In genomic region chr7:30134523-30135270, GRCh38 we compare ENCODE assay signal across 8 cellular contexts. TPM values are rescaled to one million over a fixed set of nuclear protein-coding genes. Genes with fewer than 3 reads are reported as not detected.
A peak's percentile ranks its signal among the peaks of the same experiment; 100 is the strongest.
DNase-seq lines count a peak whose midpoint lies in the region; ATAC-seq and TF ChIP-seq lines count a peak whose summit lies in the region.

MTURN (plus strand) TSS chr7:30134986; CDS start chr7:30135137, 151 bp downstream.

- intact Hi-C loops in activated CD4-positive, alpha-beta T cell treated with anti-CD3 and anti-CD28 coated beads for 36 hours (cut with DNase I, micrococcal nuclease), result loop anchor here (1.0 to 10.0 kb wide), 7 partner anchors 28 to 460 kb away; partner anchors contain the start of genes PLEKHA8 (in 2 of the 2), ZNRF2 (in 2 of the 2), FKBP14 (in 1 of the 2) and GARS1 (in 1 of the 2)

- ATAC-seq in GM19023 (IDR thresholded peaks at IDR 0.05; ENCODE audit: unreplicated experiment) (peak; percentile 84), HG03196 (IDR thresholded peaks at IDR 0.05; ENCODE audit: unreplicated experiment) (peak; percentile 77)
- peak; percentile 83 for ATAC-seq in activated CD4-positive, alpha-beta T cell treated with anti-CD3 and anti-CD28 coated beads for 36 hours

- no peaks in the 10 kb centered on the region for H3K27me3 ChIP-seq in kidney epithelial cell (ENCODE audit: control insufficient read depth, insufficient read depth, low read length)

- peak within 1 kb of the TSS; percentile 84 for H3K27ac Mint-ChIP-seq in activated CD4-positive, alpha-beta T cell treated with anti-CD3 and anti-CD28 coated beads for 36 hours
- H3K27ac Mint-ChIP-seq in chondrocyte (ENCODE audit: unreplicated experiment), result peak within 1 kb of the TSS; percentile 54

- TF ChIP-seq CTCF in chondrocyte (IDR thresholded peaks at IDR 0.05) (no peak), kidney epithelial cell (IDR thresholded peaks at IDR 0.05; ENCODE audit: insufficient read depth, low read length, poor library complexity, severe bottlenecking) (no peak)

- H3K9me3 Mint-ChIP-seq in activated CD4-positive, alpha-beta T cell treated with anti-CD3 and anti-CD28 coated beads for 36 hours (ENCODE audit: low read depth), result no peaks in the 10 kb centered on the region
- H3K9me3 Mint-ChIP-seq in chondrocyte (ENCODE audit: low read depth), result no peaks in the 10 kb centered on the region

- POLR2A ChIA-PET in activated CD4-positive, alpha-beta T cell treated with anti-CD3 and anti-CD28 coated beads for 36 hours (lab: Charles Lee), result interaction anchor here (2.4 kb wide), 1 partner anchor 14 kb away, joined by 10 read pairs; no protein-coding TSS in a partner anchor

- no peaks in the 10 kb centered on the region for H3K27me3 Mint-ChIP-seq in activated CD4-positive, alpha-beta T cell treated with anti-CD3 and anti-CD28 coated beads for 36 hours
- no peaks in the 10 kb centered on the region for H3K27me3 Mint-ChIP-seq in chondrocyte (ENCODE audit: low read depth)

- no peaks in the 10 kb centered on the region for H3K36me3 Mint-ChIP-seq in activated CD4-positive, alpha-beta T cell treated with anti-CD3 and anti-CD28 coated beads for 36 hours (ENCODE audit: low read depth)
- no peaks in the 10 kb centered on the region for H3K36me3 Mint-ChIP-seq in chondrocyte (ENCODE audit: low read depth)

- H3K36me3 ChIP-seq in kidney epithelial cell (ENCODE audit: control insufficient read depth, insufficient read depth, low read length), result no peaks in the 10 kb centered on the region

- peaks cover 4% of the 10 kb centered on the region for H3K4me1 Mint-ChIP-seq in activated CD4-positive, alpha-beta T cell treated with anti-CD3 and anti-CD28 coated beads for 36 hours
- peaks cover 8% of the 10 kb centered on the region for H3K4me1 Mint-ChIP-seq in chondrocyte (ENCODE audit: low read depth)

- H3K4me3 ChIP-seq in kidney epithelial cell (ENCODE audit: low read depth, low read length), result peak within 1 kb of the TSS; percentile 75

- peak; percentile 98 for DNase-seq in AG08395 (ENCODE audit: low spot score)
- DNase-seq in NCI-H345 treated with DMSO at 0.1 percent for 48 hours (lab: John Stamatoyannopoulos, UW; ENCODE audit: unreplicated experiment), result peak; percentile 87
- DNase-seq in activated CD4-positive, alpha-beta T cell treated with anti-CD3 and anti-CD28 coated beads for 36 hours, result peak; percentile 92
- DNase-seq in chondrocyte (ENCODE audit: low spot score), result no peak
- no peak for DNase-seq in kidney epithelial cell (ENCODE audit: low read depth)
- DNase-seq in stimulated activated CD4-positive, alpha-beta T cell treated with anti-CD3 and anti-CD28 coated beads, Interleukin-12 subunit alpha, Interleukin-12 subunit beta, amount 100 ng/mL, for 48 hours (ENCODE audit: low read depth in 2 of 3, low spot score in 1 of 3), result peak; percentile 68 to 79 (median 76)

- CTCF ChIA-PET in activated CD4-positive, alpha-beta T cell treated with anti-CD3 and anti-CD28 coated beads for 36 hours (lab: Charles Lee), result interaction anchor here (0.8 kb wide), 1 partner anchor 9 kb away, joined by 3 read pairs; no protein-coding TSS in a partner anchor

- H3K4me3 Mint-ChIP-seq in activated CD4-positive, alpha-beta T cell treated with anti-CD3 and anti-CD28 coated beads for 36 hours, result peak within 1 kb of the TSS; percentile 81
- H3K4me3 Mint-ChIP-seq in chondrocyte (ENCODE audit: unreplicated experiment), result peak within 1 kb of the TSS; percentile 81

RNA-seq across cellular contexts. Expression of gene MTURN, which starts in this region (rescaled TPM):
- total RNA-seq in activated CD4-positive, alpha-beta T cell treated with anti-CD3 and anti-CD28 coated beads for 36 hours, result 1 to 10 TPM; 4.2 TPM
- total RNA-seq in chondrocyte (14.9 to 19.8 TPM (median 15.7 TPM) in 3 replicates), kidney epithelial cell (18.5 and 21.1 TPM in 2 replicates)

Comparison
In these comparisons a context has a peak if more than half of its experiments do, and no peak if none do; other contexts are left out.
1. DNase-seq: peak in AG08395 (single experiment), NCI-H345 treated with DMSO at 0.1 percent for 48 hours (single experiment), activated CD4-positive, alpha-beta T cell treated with anti-CD3 and anti-CD28 coated beads for 36 hours (single experiment) and stimulated activated CD4-positive, alpha-beta T cell treated with anti-CD3 and anti-CD28 coated beads, Interleukin-12 subunit alpha, Interleukin-12 subunit beta, amount 100 ng/mL, for 48 hours (3 of 3); none in chondrocyte (single experiment) and kidney epithelial cell (single experiment).
2. Peak in every context shown above with its lines, with median percentiles within 50 percentile points of each other: ATAC-seq.